13 cellular contexts compared by ENCODE assay signal in genomic region chr19:54446349-54446748, GRCh38. TPM values are rescaled to one million over a fixed set of nuclear protein-coding genes. Genes with fewer than 3 reads are reported as not detected.
DNase-seq lines count a peak whose midpoint lies in the region; ATAC-seq and TF ChIP-seq lines count a peak whose summit lies in the region.
"Not testable (repeated sequence)": the region's sequence is repeated elsewhere in the genome, so short reads cannot be mapped to it uniquely, and the experiment has no call there.
"Had no signal": no experiment of that assay in that cellular context is flagged by ENCODE, and none has a peak within 500 bp of the region (broad histone marks: within the 10 kb centered on the region; RNA-seq: fewer than 3 reads in every experiment).

No MANE protein-coding gene starts in this region.

- not testable (repeated sequence) for H3K9me3 ChIP-seq in BLaER1 treated with 17β-estradiol and CSF1 and Interleukin-3, amounts not matched to agents 10 nM and 100 nM (replicated peaks in 1 of 11); cardiac muscle cell (ENCODE audit: low read depth); osteoblast (ENCODE audit: low read depth, low read length)

- H3K4me2 ChIP-seq in BLaER1 treated with 17β-estradiol and CSF1 and Interleukin-3, amounts not matched to agents 10 nM and 100 nM: peak overlapping the region; percentile 90 to 99 (median 97); a peak in 20 of 22 replicates
- not testable (repeated sequence) for H3K4me2 ChIP-seq in osteoblast (ENCODE audit: insufficient read depth, low read length)

- H3K4me3 ChIP-seq in BLaER1 treated with 17β-estradiol and CSF1 and Interleukin-3, amounts not matched to agents 10 nM and 100 nM: peak overlapping the region in 3 of 10 experiments; percentile 4 to 94 (median 79); a peak in 2 of 20 replicates
- not testable (repeated sequence) for H3K4me3 ChIP-seq in brain microvascular endothelial cell (ENCODE audit: low read depth, low read length); epithelial cell of proximal tubule (ENCODE audit: low read depth, low read length); cardiac muscle cell; osteoblast (ENCODE audit: insufficient read depth, low read length)

- not testable (repeated sequence) for H3K9me3 Mint-ChIP-seq in HFFc6; activated CD8-positive, alpha-beta T cell treated with anti-CD3 and anti-CD28 coated beads for 36 hours

- not testable (repeated sequence) for H2AFZ ChIP-seq in osteoblast (ENCODE audit: low read length)

- ATAC-seq in activated CD8-positive, alpha-beta T cell treated with anti-CD3 and anti-CD28 coated beads for 36 hours: not testable (repeated sequence)

- peaks cover 45% of the 10 kb centered on the region for H3K79me2 ChIP-seq in osteoblast (ENCODE audit: insufficient read depth, low read length)

- H3K27ac ChIP-seq in BLaER1 treated with 17β-estradiol and CSF1 and Interleukin-3, amounts not matched to agents 10 nM and 100 nM; brain microvascular endothelial cell; cardiac muscle cell; osteoblast (ENCODE audit: low read depth, low read length): not testable (repeated sequence)

- not testable (repeated sequence) for H3K27me3 Mint-ChIP-seq in HFFc6 (ENCODE audit: insufficient read depth); activated CD8-positive, alpha-beta T cell treated with anti-CD3 and anti-CD28 coated beads for 36 hours

- intact Hi-C loops in activated CD8-positive, alpha-beta T cell treated with anti-CD3 and anti-CD28 coated beads for 36 hours (cut with micrococcal nuclease): not testable (repeated sequence)

- peak overlapping the region in 9 of 11 experiments; percentile 2 to 99 (median 96); a peak in 8 of 22 replicates for H3K9ac ChIP-seq in BLaER1 treated with 17β-estradiol and CSF1 and Interleukin-3, amounts not matched to agents 10 nM and 100 nM

- H3K27ac Mint-ChIP-seq in HFFc6: not testable (repeated sequence)
- peak overlapping the region; percentile 5 for H3K27ac Mint-ChIP-seq in activated CD8-positive, alpha-beta T cell treated with anti-CD3 and anti-CD28 coated beads for 36 hours

- in situ Hi-C loops in brain microvascular endothelial cell (cut with HindIII; ENCODE audit: low pct_ligation_motif_present, low sequenced_read_pairs): not testable (repeated sequence)

- not testable (repeated sequence) for H3K27me3 ChIP-seq in BLaER1 treated with 17β-estradiol and CSF1 and Interleukin-3, amounts not matched to agents 10 nM and 100 nM; brain microvascular endothelial cell (replicated peaks); cardiac muscle cell; osteoblast (ENCODE audit: insufficient read depth, low read length)

- CTCF ChIA-PET in activated CD8-positive, alpha-beta T cell treated with anti-CD3 and anti-CD28 coated beads for 36 hours (lab: Charles Lee): not testable (repeated sequence)

- POLR2A ChIA-PET in activated CD8-positive, alpha-beta T cell treated with anti-CD3 and anti-CD28 coated beads for 36 hours (lab: Charles Lee): not testable (repeated sequence)

- H3K4me3 Mint-ChIP-seq in HFFc6; activated CD8-positive, alpha-beta T cell treated with anti-CD3 and anti-CD28 coated beads for 36 hours: not testable (repeated sequence)

- H3K36me3 Mint-ChIP-seq in HFFc6 (ENCODE audit: low read depth): peaks cover 40% of the 10 kb centered on the region
- H3K36me3 Mint-ChIP-seq in activated CD8-positive, alpha-beta T cell treated with anti-CD3 and anti-CD28 coated beads for 36 hours (ENCODE audit: low read depth): peaks cover 44% of the 10 kb centered on the region

- peaks cover 31 to 62% (median 47%) of the 10 kb centered on the region in 11 experiments for H3K36me3 ChIP-seq in BLaER1 treated with 17β-estradiol and CSF1 and Interleukin-3, amounts not matched to agents 10 nM and 100 nM
- H3K36me3 ChIP-seq in brain microvascular endothelial cell (replicated peaks): peaks cover 16% of the 10 kb centered on the region
- H3K36me3 ChIP-seq in cardiac muscle cell: not testable (repeated sequence)
- peaks cover 12% of the 10 kb centered on the region for H3K36me3 ChIP-seq in osteoblast (ENCODE audit: insufficient read depth, low read length)

- H3K4me1 ChIP-seq in BLaER1 treated with 17β-estradiol and CSF1 and Interleukin-3, amounts not matched to agents 10 nM and 100 nM: peaks cover 28 to 38% (median 35%) of the 10 kb centered on the region in 10 experiments
- H3K4me1 ChIP-seq in cardiac muscle cell (ENCODE audit: low read depth) (peaks cover 13% of the 10 kb centered on the region), osteoblast (ENCODE audit: insufficient read depth, low read length) (peaks cover 22% of the 10 kb centered on the region)

- not testable (repeated sequence) for DNase-seq in HFFc6; activated CD8-positive, alpha-beta T cell treated with anti-CD3 and anti-CD28 coated beads for 36 hours; brain microvascular endothelial cell; epithelial cell of proximal tubule (ENCODE audit: low read depth); cardiac muscle cell (ENCODE audit: low read depth in 1 of 2, low spot score in 1 of 2); osteoblast (ENCODE audit: insufficient read length, low spot score, missing footprints)

- TF ChIP-seq CTCF in HFFc6 (IDR thresholded peaks at IDR 0.05) (peak; percentile 57), brain microvascular endothelial cell (IDR thresholded peaks at IDR 0.05; ENCODE audit: low read depth, low read length, missing control alignments) (peak; percentile 21), epithelial cell of proximal tubule (conservative IDR thresholded peaks at IDR 0.05; ENCODE audit: low read depth, low read length) (peak; percentile 6), cardiac muscle cell (IDR thresholded peaks at IDR 0.05; ENCODE audit: low read depth, low read length) (peak; percentile 3), osteoblast (IDR thresholded peaks at IDR 0.05; ENCODE audit: extremely low read depth, low read depth, low read length) (peak; percentile 9)
- not testable (repeated sequence) for TF ChIP-seq CTCF in activated CD8-positive, alpha-beta T cell treated with anti-CD3 and anti-CD28 coated beads for 36 hours (IDR thresholded peaks at IDR 0.05)

- H4K20me1 ChIP-seq in BLaER1 treated with 17β-estradiol and CSF1 and Interleukin-3, amounts not matched to agents 10 nM and 100 nM: peaks cover 20 to 26% (median 22%) of the 10 kb centered on the region in 11 experiments
- peaks cover 19% of the 10 kb centered on the region for H4K20me1 ChIP-seq in osteoblast (ENCODE audit: insufficient read depth, low read length)

- peaks cover 26% of the 10 kb centered on the region for H3K4me1 Mint-ChIP-seq in HFFc6 (ENCODE audit: low read depth)
- peaks cover 23% of the 10 kb centered on the region for H3K4me1 Mint-ChIP-seq in activated CD8-positive, alpha-beta T cell treated with anti-CD3 and anti-CD28 coated beads for 36 hours (ENCODE audit: low read depth)

RNA-seq across cellular contexts. Expression of gene LENG8, which starts 2.6 kb away (rescaled TPM):
- 10 to 100 TPM; 70.7 to 76.5 (median 74.0) TPM for total RNA-seq in HFFc6 (2021; fragmentation: NEBNext Ultra II Directional; extraction: Animal tissue kit (Norgen Biotek cat#: 25700))
- 100 to 1,000 TPM; 165 to 170 TPM for total RNA-seq in activated CD8-positive, alpha-beta T cell treated with anti-CD3 and anti-CD28 coated beads for 36 hours
- total RNA-seq in epithelial cell of proximal tubule: 32.5 and 39.1 TPM in 2 replicates
- total RNA-seq in cardiac muscle cell: 66.2 and 171 TPM in 2 replicates
- polyA plus RNA-seq in cardiac muscle cell: 78.4 and 92.8 TPM in 2 replicates
- total RNA-seq in osteoblast: 40.7 and 42.3 TPM in 2 replicates

RNA-seq across cellular contexts. Expression of gene LENG9, which starts 17.2 kb away (rescaled TPM):
- total RNA-seq in HFFc6 (2021; fragmentation: NEBNext Ultra II Directional; extraction: Animal tissue kit (Norgen Biotek cat#: 25700)): 1 to 10 TPM; 3.0 to 4.0 (median 3.6) TPM
- 1 to 10 TPM; 4.3 to 5.5 TPM for total RNA-seq in activated CD8-positive, alpha-beta T cell treated with anti-CD3 and anti-CD28 coated beads for 36 hours
- total RNA-seq in epithelial cell of proximal tubule: 2.7 and 4.1 TPM in 2 replicates
- 6.3 and 7.6 TPM in 2 replicates for total RNA-seq in cardiac muscle cell
- 0.77 TPM in 1 of 2 replicates, not detected in the other for polyA plus RNA-seq in cardiac muscle cell
- 14.4 and 21.4 TPM in 2 replicates for total RNA-seq in osteoblast

RNA-seq across cellular contexts. Expression of gene CDC42EP5, which starts 26.7 kb away (rescaled TPM):
- 10 to 100 TPM; 45.9 to 70.5 (median 56.9) TPM for total RNA-seq in HFFc6 (2021; fragmentation: NEBNext Ultra II Directional; extraction: Animal tissue kit (Norgen Biotek cat#: 25700))
- under 1 TPM; 0.45 to 0.83 TPM for total RNA-seq in activated CD8-positive, alpha-beta T cell treated with anti-CD3 and anti-CD28 coated beads for 36 hours
- total RNA-seq in epithelial cell of proximal tubule (5.1 and 33.7 TPM in 2 replicates), cardiac muscle cell (24.6 and 46.6 TPM in 2 replicates), osteoblast (18.8 and 20.3 TPM in 2 replicates)
- 28.2 and 42.4 TPM in 2 replicates for polyA plus RNA-seq in cardiac muscle cell
- total RNA-seq: CD4-positive, CD25-positive, alpha-beta regulatory T cell had no signal
- polyA plus RNA-seq: CD4-positive, CD25-positive, alpha-beta regulatory T cell had no signal

RNA-seq across cellular contexts. Expression of gene TTYH1, which starts 31.1 kb away (rescaled TPM):
- total RNA-seq in HFFc6 (2021; fragmentation: NEBNext Ultra II Directional; extraction: Animal tissue kit (Norgen Biotek cat#: 25700)): under 1 TPM in 1 of 6 experiments, not detected in 5; 0.45 TPM
- under 1 TPM in 1 of 2 experiments, not detected in 1; 0.70 TPM for total RNA-seq in activated CD8-positive, alpha-beta T cell treated with anti-CD3 and anti-CD28 coated beads for 36 hours
- total RNA-seq in epithelial cell of proximal tubule (3.6 TPM in 1 of 2 replicates, not detected in the other), cardiac muscle cell (2.6 TPM in 1 of 2 replicates, not detected in the other), osteoblast (not detected in 2 replicates)
- polyA plus RNA-seq in cardiac muscle cell: 1.1 TPM in 2 replicates
- total RNA-seq: CD4-positive, CD25-positive, alpha-beta regulatory T cell; Daoy; H4 had no signal
- polyA plus RNA-seq: BJ had no signal

RNA-seq across cellular contexts. Expression of gene LAIR2, which starts 56.3 kb away (rescaled TPM):
- total RNA-seq in HFFc6 (2021; fragmentation: NEBNext Ultra II Directional; extraction: Animal tissue kit (Norgen Biotek cat#: 25700)): not detected
- 1 to 10 TPM; 1.5 to 2.1 TPM for total RNA-seq in activated CD8-positive, alpha-beta T cell treated with anti-CD3 and anti-CD28 coated beads for 36 hours
- total RNA-seq in epithelial cell of proximal tubule (not detected in 2 replicates), cardiac muscle cell (not detected in 2 replicates), osteoblast (not detected in 2 replicates)
- not detected in 2 replicates for polyA plus RNA-seq in cardiac muscle cell
- total RNA-seq: Calu3, Daoy, GM12878, H4 had no signal
- polyA plus RNA-seq: BJ, GM12878 had no signal
